In genomic region chr3:100209948-100210776, GRCh38 we compare ENCODE assay signal across 8 cellular contexts. TPM values are rescaled to one million over a fixed set of nuclear protein-coding genes. Genes with fewer than 3 reads are reported as not detected.
A peak's percentile ranks its signal among the peaks of the same experiment; 100 is the strongest.
DNase-seq lines count a peak whose midpoint lies in the region; ATAC-seq and TF ChIP-seq lines count a peak whose summit lies in the region.

No MANE protein-coding gene starts in this region.

- H3K36me3 Mint-ChIP-seq in HFFc6 (ENCODE audit: low read depth) (no peaks in the 10 kb centered on the region), progenitor cell of endocrine pancreas (ENCODE audit: insufficient read depth) (no peaks in the 10 kb centered on the region)

- DNase-seq in HFFc6 (peak; percentile 6), left ventricle myocardium inferior (no peak), thyroid gland (no peak), HT-29 (ENCODE audit: low spot score) (no peak), progenitor cell of endocrine pancreas (ENCODE audit: low spot score, unreplicated experiment) (no peak)

- intact Hi-C loops in left ventricle myocardium inferior (cut with micrococcal nuclease), result no loop called here
- intact Hi-C loops in thyroid gland (cut with DNase I), result no loop called here

- H3K9me3 ChIP-seq in OCI-LY3 (ENCODE audit: insufficient read depth, low read length), result no peaks in the 10 kb centered on the region
- no peaks in the 10 kb centered on the region for H3K9me3 ChIP-seq in left ventricle myocardium inferior (replicated peaks)
- no peaks in the 10 kb centered on the region for H3K9me3 ChIP-seq in thyroid gland

- H3K27me3 Mint-ChIP-seq in HFFc6 (ENCODE audit: insufficient read depth), result no peaks in the 10 kb centered on the region
- H3K27me3 Mint-ChIP-seq in progenitor cell of endocrine pancreas, result no peaks in the 10 kb centered on the region

- no peaks in the 10 kb centered on the region for H3K9me3 Mint-ChIP-seq in HFFc6
- H3K9me3 Mint-ChIP-seq in progenitor cell of endocrine pancreas (ENCODE audit: low read depth), result no peaks in the 10 kb centered on the region

- peak overlapping the region; percentile 77; the same call in 1 of the 2 replicates for H2AFZ ChIP-seq in OCI-LY3 (ENCODE audit: low read depth, low read length)

- peak; percentile 92 for ATAC-seq in GM18861 (IDR thresholded peaks at IDR 0.05; ENCODE audit: unreplicated experiment)
- ATAC-seq in SK-N-SH treated with all-trans-retinoic acid at 6 μM for 48 hours, result no peak

- WGBS in thyroid gland, 2 donors, result 63 to 76% methylated on average over 2 of the region's 2 CpGs

- H3K79me2 ChIP-seq in OCI-LY3 (ENCODE audit: low read length), result no peaks in the 10 kb centered on the region

- H3K27me3 ChIP-seq in OCI-LY3 (ENCODE audit: low read depth, low read length) (no peaks in the 10 kb centered on the region), left ventricle myocardium inferior (ENCODE audit: low read depth) (no peaks in the 10 kb centered on the region), thyroid gland (no peaks in the 10 kb centered on the region)

- H3K9ac ChIP-seq in OCI-LY3 (ENCODE audit: low read length), result no peak overlapping the region

- peak overlapping the region; percentile 54 for H3K4me2 ChIP-seq in OCI-LY3 (ENCODE audit: low read length)

- TF ChIP-seq POLR2A in thyroid gland (IDR thresholded peaks at IDR 0.05), result no peak

- no peak for TF ChIP-seq CTCF in HFFc6 (IDR thresholded peaks at IDR 0.05)
- TF ChIP-seq CTCF in OCI-LY3 (IDR thresholded peaks at IDR 0.05; ENCODE audit: low read depth, low read length), result no peak
- TF ChIP-seq CTCF in left ventricle myocardium inferior (IDR thresholded peaks at IDR 0.05; ENCODE audit: borderline replicate concordance), result no peak
- TF ChIP-seq CTCF in thyroid gland (IDR thresholded peaks at IDR 0.05), result no peak
- no peak for TF ChIP-seq CTCF in progenitor cell of endocrine pancreas (IDR thresholded peaks at IDR 0.05; ENCODE audit: unreplicated experiment)

- H3K36me3 ChIP-seq in OCI-LY3 (replicated peaks; ENCODE audit: low read depth, low read length), result no peaks in the 10 kb centered on the region
- H3K36me3 ChIP-seq in left ventricle myocardium inferior, result no peaks in the 10 kb centered on the region
- no peaks in the 10 kb centered on the region for H3K36me3 ChIP-seq in thyroid gland

- H3K4me1 Mint-ChIP-seq in HFFc6 (ENCODE audit: low read depth) (peaks cover 24% of the 10 kb centered on the region), progenitor cell of endocrine pancreas (ENCODE audit: low read depth) (peaks cover 6% of the 10 kb centered on the region)

- H3K27ac ChIP-seq in OCI-LY3 (ENCODE audit: low read length) (no peak overlapping the region), left ventricle myocardium inferior (replicated peaks) (peak overlapping the region; percentile 71), thyroid gland (peak overlapping the region in 2 of 3 donors; percentile 25 to 30)

- no peaks in the 10 kb centered on the region for H4K20me1 ChIP-seq in OCI-LY3 (ENCODE audit: insufficient read depth, low read length)

- H3K4me3 Mint-ChIP-seq in HFFc6, result peak overlapping the region; percentile 3
- H3K4me3 Mint-ChIP-seq in progenitor cell of endocrine pancreas (ENCODE audit: low read depth), result no peak overlapping the region

- H3K4me1 ChIP-seq in OCI-LY3 (ENCODE audit: low read length) (no peaks in the 10 kb centered on the region), left ventricle myocardium inferior (peaks cover 24% of the 10 kb centered on the region), thyroid gland (peaks cover 0 to 16% of the 10 kb centered on the region in 2 donors)

- peak overlapping the region; percentile 14; the same call in 1 of the 2 replicates for H3K4me3 ChIP-seq in OCI-LY3 (ENCODE audit: low read length)
- peak overlapping the region; percentile 5 for H3K4me3 ChIP-seq in left ventricle myocardium inferior
- no peak overlapping the region for H3K4me3 ChIP-seq in thyroid gland (replicated peaks in 1 of 3)

- peak overlapping the region; percentile 85 for H3K27ac Mint-ChIP-seq in HFFc6
- H3K27ac Mint-ChIP-seq in progenitor cell of endocrine pancreas, result no peak overlapping the region

TF ChIP-seq in SK-N-SH treated with all-trans-retinoic acid at 6 μM for 48 hours, 23 proteins besides CTCF, POLR2A, EP300 and RAD21:
- TF ChIP-seq CSDC2 (CRISPR knock-in tag; IDR thresholded peaks at IDR 0.05), result no peak
- no peak for TF ChIP-seq TOX (CRISPR knock-in tag; IDR thresholded peaks at IDR 0.05; ENCODE audit: borderline replicate concordance)
- no peak for TF ChIP-seq ZNF70 (CRISPR knock-in tag; IDR thresholded peaks at IDR 0.05)
- TF ChIP-seq ZC3H10 (CRISPR knock-in tag; IDR thresholded peaks at IDR 0.05), result no peak
- no peak for TF ChIP-seq PPARA (CRISPR knock-in tag; IDR thresholded peaks at IDR 0.05; ENCODE audit: borderline replicate concordance)
- TF ChIP-seq OSR1 (CRISPR knock-in tag; IDR thresholded peaks at IDR 0.05), result no peak
- no peak for TF ChIP-seq TSHZ2 (CRISPR knock-in tag; IDR thresholded peaks at IDR 0.05)
- TF ChIP-seq TCF4 (CRISPR knock-in tag; IDR thresholded peaks at IDR 0.05; ENCODE audit: borderline replicate concordance), result no peak
- no peak for TF ChIP-seq PATZ1 (CRISPR knock-in tag; IDR thresholded peaks at IDR 0.05; ENCODE audit: borderline replicate concordance)
- TF ChIP-seq ISL1 (CRISPR knock-in tag; IDR thresholded peaks at IDR 0.05), result no peak
- no peak for TF ChIP-seq ZNF8 (CRISPR knock-in tag; IDR thresholded peaks at IDR 0.05)
- no peak for TF ChIP-seq ZFP3 (CRISPR knock-in tag; IDR thresholded peaks at IDR 0.05)
- no peak for TF ChIP-seq CSRNP3 (CRISPR knock-in tag; IDR thresholded peaks at IDR 0.05)
- TF ChIP-seq SNAI2 (CRISPR knock-in tag; IDR thresholded peaks at IDR 0.05), result no peak

RNA-seq across cellular contexts. Expression of gene TBC1D23, which starts 50.6 kb away (rescaled TPM):
- 10 to 100 TPM; 62.1 to 76.5 (median 72.9) TPM for total RNA-seq in HFFc6 (2021; fragmentation: NEBNext Ultra II Directional; extraction: Animal tissue kit (Norgen Biotek cat#: 25700))
- total RNA-seq in left ventricle myocardium inferior (35.9 TPM), thyroid gland (100 to 1,000 TPM in 1 of 4 donors, 10 to 100 TPM in 3; 35.9 to 104 (median 63.7) TPM), progenitor cell of endocrine pancreas (44.6 and 48.8 TPM in 2 replicates)
- total RNA-seq in HT-29 (2014; rRNA removed; shearing (Covaris generic)), result 9.4 and 10.6 TPM in 2 replicates

Comparison
In these comparisons a context has a peak if more than half of its experiments do, and no peak if none do; other contexts are left out.
1. H3K4me3 ChIP-seq: peak in OCI-LY3 (single experiment) and left ventricle myocardium inferior (single experiment); none in thyroid gland (0 of 3).